ENCODE assay signal across 9 cellular contexts in genomic region chrY:12661974-12662670, GRCh38. TPM values are rescaled to one million over a fixed set of nuclear protein-coding genes. Genes with fewer than 3 reads are reported as not detected.
A peak's percentile ranks its signal among the peaks of the same experiment; 100 is the strongest.
DNase-seq lines count a peak whose midpoint lies in the region; ATAC-seq and TF ChIP-seq lines count a peak whose summit lies in the region.
"Had no signal": no experiment of that assay in that cellular context is flagged by ENCODE, and none has a peak within 500 bp of the region (broad histone marks: within the 10 kb centered on the region; RNA-seq: fewer than 3 reads in every experiment).

No MANE protein-coding gene starts in this region.

- H3K9ac ChIP-seq in Karpas-422 (ENCODE audit: low read length), result no peak overlapping the region

- H3K4me2 ChIP-seq in Karpas-422 (ENCODE audit: low read depth, low read length, poor library complexity, severe bottlenecking), result no peak overlapping the region

- ATAC-seq in GM21390 (IDR thresholded peaks at IDR 0.05; ENCODE audit: unreplicated experiment) (peak; percentile 59), mucosa of descending colon (no peak), HG02870 (IDR thresholded peaks at IDR 0.05; ENCODE audit: unreplicated experiment) (no peak)
- ATAC-seq: Panc1 had no signal

- H3K27ac ChIP-seq in Karpas-422 (ENCODE audit: low read length) (no peak overlapping the region), ascending aorta (no peak overlapping the region)

- TF ChIP-seq CTCF in mucosa of descending colon (IDR thresholded peaks at IDR 0.05) (no peak), ascending aorta (IDR thresholded peaks at IDR 0.05) (no peak)

- DNase-seq in NCI-H2171 treated with DMSO at 0.1 percent for 48 hours (lab: John Stamatoyannopoulos, UW) (peak; percentile 77), anterior cingulate cortex (lab: John Stamatoyannopoulos, UW) (peak in 32 of 58 donors; percentile 2 to 80 (median 27)), mucosa of descending colon (peak in 2 of 3 donors; percentile 69), NCI-H1105 treated with DMSO at 0.1 percent for 48 hours (lab: John Stamatoyannopoulos, UW) (no peak), Karpas-422 (no peak), ascending aorta (ENCODE audit: low spot score in 2 of 2) (no peak)

- no peak overlapping the region for H2AFZ ChIP-seq in Karpas-422 (ENCODE audit: low read length)

- no peaks in the 10 kb centered on the region for H3K9me2 ChIP-seq in Karpas-422 (replicated peaks; ENCODE audit: insufficient read depth, low read length)

- intact Hi-C loops in mucosa of descending colon (cut with DNase I, micrococcal nuclease), result no loop called here
- intact Hi-C loops in ascending aorta (cut with DNase I), result no loop called here

- H3K36me3 ChIP-seq in mucosa of descending colon (ENCODE audit: low read depth) (no peaks in the 10 kb centered on the region), Karpas-422 (ENCODE audit: insufficient read depth, low read length) (no peaks in the 10 kb centered on the region), ascending aorta (no peaks in the 10 kb centered on the region)

- H3K27me3 ChIP-seq in Karpas-422 (ENCODE audit: low read length) (no peaks in the 10 kb centered on the region), ascending aorta (no peaks in the 10 kb centered on the region)

- H3K4me1 ChIP-seq in mucosa of descending colon (ENCODE audit: low read depth) (no peaks in the 10 kb centered on the region), Karpas-422 (ENCODE audit: low read length) (no peaks in the 10 kb centered on the region), ascending aorta (no peaks in the 10 kb centered on the region)

- H3K4me3 ChIP-seq in mucosa of descending colon, result peak overlapping the region; percentile 34
- no peak overlapping the region for H3K4me3 ChIP-seq in Karpas-422 (ENCODE audit: low read length)
- no peak overlapping the region for H3K4me3 ChIP-seq in ascending aorta

- H4K20me1 ChIP-seq in Karpas-422 (ENCODE audit: insufficient read depth, low read depth, low read length), result no peaks in the 10 kb centered on the region

- H3K79me2 ChIP-seq in Karpas-422 (ENCODE audit: low read length), result no peaks in the 10 kb centered on the region

- no peaks in the 10 kb centered on the region for H3K9me3 ChIP-seq in mucosa of descending colon
- H3K9me3 ChIP-seq in Karpas-422 (ENCODE audit: low read length), result no peaks in the 10 kb centered on the region
- no peaks in the 10 kb centered on the region for H3K9me3 ChIP-seq in ascending aorta

RNA-seq across cellular contexts. Expression of gene USP9Y, which starts 38.9 kb away (rescaled TPM):
- total RNA-seq in mucosa of descending colon (10 to 100 TPM in 1 of 3 donors, 1 to 10 TPM in 1, not detected in 1; 9.2 to 18.1 TPM), ascending aorta (not detected)
- total RNA-seq in Karpas-422 (2014; rRNA removed; shearing (Covaris generic); ENCODE audit: low replicate concordance), result not detected in 2 replicates

Comparison
In these comparisons a context has a peak if more than half of its experiments do, and no peak if none do; other contexts are left out.
1. DNase-seq: peak in NCI-H2171 treated with DMSO at 0.1 percent for 48 hours (single experiment), anterior cingulate cortex (32 of 58) and mucosa of descending colon (2 of 3); none in NCI-H1105 treated with DMSO at 0.1 percent for 48 hours (single experiment), Karpas-422 (single experiment) and ascending aorta (0 of 2).